In genomic region chr14:23009939-23010718, GRCh38 we compare ENCODE assay signal across 1 cellular context.
TF ChIP-seq lines count a peak whose summit lies in the region.

Gene C14orf93, minus strand, starts transcription at chr14:23010143. Its CDS starts 11,120 bp downstream, at chr14:22999023.

TF ChIP-seq in K562, 482 proteins besides CTCF, POLR2A, EP300 and RAD21 (continued from another document and continues in another):
- TF ChIP-seq NKRF (IDR thresholded peaks at IDR 0.05; ENCODE audit: borderline replicate concordance) = peak; percentile 73; the same call in 1 of the 2 replicates
- peak; percentile 81 for TF ChIP-seq HMGN3 (IDR thresholded peaks at IDR 0.05; ENCODE audit: borderline replicate concordance, extremely low read depth, insufficient read length, low read depth, low read length)
- peak; percentile 61 for TF ChIP-seq POLR2B (IDR thresholded peaks at IDR 0.05; ENCODE audit: low read depth, partially characterized antibody)
- TF ChIP-seq KLF1 (tag; IDR thresholded peaks at IDR 0.05) = 0 out of 2 replicates have a peak, but pooled peaks have one; percentile 35
- peak; percentile 82 for TF ChIP-seq CCNT2 (IDR thresholded peaks at IDR 0.05; ENCODE audit: borderline replicate concordance, extremely low read depth, insufficient read length, low read depth, low read length)
- peak in 1 of 2 experiments; percentile 41; a peak in 3 of 4 replicates for TF ChIP-seq ARNT (IDR thresholded peaks at IDR 0.05)
- TF ChIP-seq CREB1 (IDR thresholded peaks at IDR 0.05) = no peak
- TF ChIP-seq CREB1 (CRISPR knock-in tag; IDR thresholded peaks at IDR 0.05) = peak; percentile 29; the same call in 1 of the 2 replicates
- TF ChIP-seq HOMEZ (CRISPR knock-in tag; IDR thresholded peaks at IDR 0.05) = no peak
- TF ChIP-seq ZNF668 (CRISPR knock-in tag; IDR thresholded peaks at IDR 0.05) = no peak
- TF ChIP-seq ZFP36 (IDR thresholded peaks at IDR 0.05; ENCODE audit: low read depth, low read length, partially characterized antibody) = peak; percentile 13
- TF ChIP-seq ARID3A (IDR thresholded peaks at IDR 0.05; ENCODE audit: borderline replicate concordance, low read depth, low read length) = no peak
- TF ChIP-seq RCOR1 (IDR thresholded peaks at IDR 0.05; ENCODE audit: borderline replicate concordance in 1 of 2, low read depth in 2 of 2, low read length in 2 of 2) = no peak
- TF ChIP-seq USF2 (CRISPR knock-in tag; IDR thresholded peaks at IDR 0.05) = peak; percentile 73
- TF ChIP-seq POLR2G (IDR thresholded peaks at IDR 0.05; ENCODE audit: low read depth, low read length) = peak; percentile 82
- TF ChIP-seq ZEB2 (IDR thresholded peaks at IDR 0.05) = peak; percentile 88
- TF ChIP-seq POLR2AphosphoS5 (IDR thresholded peaks at IDR 0.05; ENCODE audit: control insufficient read depth, insufficient read depth, low read depth, low read length) = peak; percentile 44
- TF ChIP-seq RB1 (IDR thresholded peaks at IDR 0.05; ENCODE audit: low read depth) = peak; percentile 88
- peak; percentile 68 for TF ChIP-seq SUPT5H (IDR thresholded peaks at IDR 0.05)
- peak; percentile 67 for TF ChIP-seq TAF1 (IDR thresholded peaks at IDR 0.05; ENCODE audit: control insufficient read depth, extremely low read depth, insufficient read depth, low read length, severe bottlenecking)
- peak; percentile 37 for TF ChIP-seq HNRNPLL (IDR thresholded peaks at IDR 0.05; ENCODE audit: low read depth, low read length, poor library complexity, severe bottlenecking)
- TF ChIP-seq ID3 (CRISPR knock-in tag; IDR thresholded peaks at IDR 0.05) = no peak
- peak; percentile 55; the same call in 1 of the 2 replicates for TF ChIP-seq ID3 (tag; IDR thresholded peaks at IDR 0.05)
- peak; percentile 77 for TF ChIP-seq ZFX (CRISPR knock-in tag; IDR thresholded peaks at IDR 0.05)
- TF ChIP-seq TOE1 (IDR thresholded peaks at IDR 0.05; ENCODE audit: borderline replicate concordance) = peak; percentile 80
- TF ChIP-seq TOE1 (CRISPR knock-in tag; IDR thresholded peaks at IDR 0.05; ENCODE audit: borderline replicate concordance, low read depth) = no peak
- no peak for TF ChIP-seq CC2D1A (IDR thresholded peaks at IDR 0.05)
- 0 out of 2 replicates have a peak, but pooled peaks have one; percentile 60 for TF ChIP-seq ELF4 (CRISPR knock-in tag; IDR thresholded peaks at IDR 0.05)
- TF ChIP-seq MXD1 (CRISPR knock-in tag; IDR thresholded peaks at IDR 0.05; ENCODE audit: borderline replicate concordance, poor library complexity, severe bottlenecking) = no peak
- peak; percentile 32; the same call in 1 of the 2 replicates for TF ChIP-seq TRIM28 (IDR thresholded peaks at IDR 0.05)
- 0 out of 2 replicates have a peak, but pooled peaks have one; percentile 21 for TF ChIP-seq ZNF589 (CRISPR knock-in tag; IDR thresholded peaks at IDR 0.05; ENCODE audit: low read depth)
- TF ChIP-seq E2F4 (CRISPR knock-in tag; IDR thresholded peaks at IDR 0.05; ENCODE audit: low read depth) = no peak
- 0 out of 2 replicates have a peak, but pooled peaks have one; percentile 23 for TF ChIP-seq ZSCAN29 (IDR thresholded peaks at IDR 0.05)
- no peak for TF ChIP-seq CGGBP1 (CRISPR knock-in tag; IDR thresholded peaks at IDR 0.05)
- peak; percentile 100 for TF ChIP-seq ZBTB7A (IDR thresholded peaks at IDR 0.05; ENCODE audit: borderline replicate concordance, control insufficient read depth, low read depth, low read length)
- TF ChIP-seq MGA (IDR thresholded peaks at IDR 0.05) = no peak
- TF ChIP-seq PML (IDR thresholded peaks at IDR 0.05; ENCODE audit: low read length) = peak; percentile 50; the same call in 1 of the 2 replicates
